In the genomic region with DNA sequence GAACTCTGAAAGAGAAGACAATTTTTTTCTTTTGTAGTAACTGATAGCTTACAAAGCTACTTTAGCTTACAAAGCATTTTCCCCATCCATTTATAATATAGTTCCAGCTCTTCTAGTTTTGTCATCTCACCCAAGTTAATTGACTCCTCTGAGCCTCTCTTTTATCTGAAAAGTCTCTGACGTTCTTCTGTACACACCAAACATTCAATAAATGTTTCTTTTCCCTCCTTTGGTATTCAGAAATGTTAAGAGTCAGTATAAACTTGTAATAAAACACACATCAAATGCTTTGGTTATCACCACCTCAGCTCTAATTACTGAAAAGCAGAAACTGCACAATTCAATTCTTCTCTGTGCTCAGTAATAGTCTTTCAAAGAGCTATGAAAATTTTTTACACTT, we compare ENCODE assay signal across 28 cellular contexts. TPM values are rescaled to one million over a fixed set of nuclear protein-coding genes. Genes with fewer than 3 reads are reported as not detected.
A peak's percentile ranks its signal among the peaks of the same experiment; 100 is the strongest.
DNase-seq lines count a peak whose midpoint lies in the region; ATAC-seq and TF ChIP-seq lines count a peak whose summit lies in the region.
"Had no signal": no experiment of that assay in that cellular context is flagged by ENCODE, and none has a peak within 500 bp of the region (broad histone marks: within the 10 kb centered on the region; RNA-seq: fewer than 3 reads in every experiment).

No MANE protein-coding gene starts in this region.

- TF ChIP-seq CTCF in fibroblast of pulmonary artery (IDR thresholded peaks at IDR 0.05; ENCODE audit: low read length, missing control alignments) (no peak), smooth muscle cell (IDR thresholded peaks at IDR 0.05; ENCODE audit: borderline replicate concordance, insufficient read depth, poor library complexity, severe bottlenecking) (no peak)

- H3K27ac ChIP-seq in smooth muscle cell (ENCODE audit: low read depth) = peak overlapping the region; percentile 42
- H3K27ac ChIP-seq: BLaER1, HL-60, RWPE1 had no signal

- 20% methylated on average over 1 of the region's 1 CpG for WGBS in smooth muscle cell (ENCODE audit: low lambda C conversion rate)

- no peaks in the 10 kb centered on the region for H3K9me3 ChIP-seq in adipocyte (ENCODE audit: control insufficient read depth, low read length)
- H3K9me3 ChIP-seq in smooth muscle cell (replicated peaks; ENCODE audit: low read depth) = no peaks in the 10 kb centered on the region
- H3K9me3 ChIP-seq: BLaER1 had no signal

- no peaks in the 10 kb centered on the region for H4K20me1 ChIP-seq in smooth muscle cell (ENCODE audit: low read depth)
- H4K20me1 ChIP-seq: BLaER1 had no signal

- no peak overlapping the region for H2AFZ ChIP-seq in smooth muscle cell (ENCODE audit: low read depth)

- H3K27me3 ChIP-seq in adipocyte (replicated peaks; ENCODE audit: control insufficient read depth, insufficient read depth, low read length) (no peaks in the 10 kb centered on the region), smooth muscle cell (ENCODE audit: low read depth) (no peaks in the 10 kb centered on the region)
- H3K27me3 ChIP-seq: BLaER1 had no signal

- intact Hi-C loops in sciatic nerve (cut with DNase I) = no loop called here

- H3K4me1 ChIP-seq in adipocyte (ENCODE audit: control insufficient read depth, insufficient read depth, low read length) (peaks cover 39% of the 10 kb centered on the region), smooth muscle cell (ENCODE audit: low read depth) (peaks cover 26% of the 10 kb centered on the region)

- H3K4me3 ChIP-seq in adipocyte (ENCODE audit: low read length) = no peak overlapping the region
- H3K4me3 ChIP-seq in fibroblast of pulmonary artery (replicated peaks; ENCODE audit: low read depth, low read length) = no peak overlapping the region
- no peak overlapping the region for H3K4me3 ChIP-seq in smooth muscle cell
- H3K4me3 ChIP-seq: BLaER1 had no signal

- ATAC-seq in sciatic nerve = no peak
- ATAC-seq in HG02973 (IDR thresholded peaks at IDR 0.05; ENCODE audit: unreplicated experiment) = no peak
- ATAC-seq: HCT116, HepG2, SK-N-SH treated with all-trans-retinoic acid at 6 μM for 48 hours had no signal

- peak overlapping the region; percentile 95 for H3K4me2 ChIP-seq in smooth muscle cell
- H3K4me2 ChIP-seq: BLaER1 had no signal

- H3K9ac ChIP-seq in adipocyte (ENCODE audit: low read length) (no peak overlapping the region), smooth muscle cell (ENCODE audit: low read depth) (no peak overlapping the region)
- H3K9ac ChIP-seq: BLaER1 had no signal

- peaks cover 42% of the 10 kb centered on the region for H3K79me2 ChIP-seq in smooth muscle cell (ENCODE audit: low read depth)

- H3F3A ChIP-seq in smooth muscle cell (ENCODE audit: low read depth) = peaks cover 7% of the 10 kb centered on the region

- DNase-seq in GM04503 (ENCODE audit: low read depth) (peak; percentile 44), adipocyte (ENCODE audit: low read depth) (peak; percentile 22), fibroblast of pulmonary artery (ENCODE audit: low read depth) (peak; percentile 11), smooth muscle cell (lab: John Stamatoyannopoulos, UW; ENCODE audit: unreplicated experiment) (no peak), sciatic nerve (ENCODE audit: low spot score) (no peak), NAMALWA (ENCODE audit: low spot score) (no peak)
- no peak for DNase-seq in activated CD4-positive, alpha-beta T cell treated with anti-CD3 and anti-CD28 coated beads, Interleukin-2, amount 50 U/mL, for 4 hours
- DNase-seq: CD4-positive, alpha-beta T cell; COR-L47; DMS 273 treated with DMSO at 0.1 percent for 48 hours; DMS79 treated with DMSO at 0.1 percent for 48 hours; GOT3; KBM-7; MM.1S; NCI-H1092 treated with DMSO at 0.1 percent for 48 hours; NCI-H146; NCI-H2029; NCI-H2227 treated with DMSO at 0.1 percent for 48 hours; NCI-H510A; NK-92 treated with Interleukin-12 subunit alpha and Interleukin-12 subunit beta, amount 100 ng/mL, for 24 hours; SHP77 treated with DMSO at 0.1 percent for 48 hours had no signal

- H3K36me3 ChIP-seq in adipocyte (ENCODE audit: control insufficient read depth, insufficient read depth, low read length, severe bottlenecking) (peaks cover 37% of the 10 kb centered on the region), smooth muscle cell (ENCODE audit: low read depth) (peaks cover 11% of the 10 kb centered on the region)

RNA-seq across cellular contexts. Expression of a gene that starts 5.9 kb away (rescaled TPM):
- 60.2 and 91.1 TPM in 2 replicates for total RNA-seq in smooth muscle cell
- polyA plus RNA-seq in smooth muscle cell = 79.2 and 86.4 TPM in 2 replicates
- 37.2 TPM for total RNA-seq in sciatic nerve

Comparison
In these comparisons a context has a peak if more than half of its experiments do, and no peak if none do; other contexts are left out.
1. DNase-seq: peak in GM04503 (single experiment), adipocyte (single experiment) and fibroblast of pulmonary artery (single experiment); none in smooth muscle cell (single experiment), sciatic nerve (single experiment), activated CD4-positive, alpha-beta T cell treated with anti-CD3 and anti-CD28 coated beads, Interleukin-2, amount 50 U/mL, for 4 hours (0 of 2) and NAMALWA (single experiment).